8 cellular contexts compared by ENCODE assay signal in the genomic region with DNA sequence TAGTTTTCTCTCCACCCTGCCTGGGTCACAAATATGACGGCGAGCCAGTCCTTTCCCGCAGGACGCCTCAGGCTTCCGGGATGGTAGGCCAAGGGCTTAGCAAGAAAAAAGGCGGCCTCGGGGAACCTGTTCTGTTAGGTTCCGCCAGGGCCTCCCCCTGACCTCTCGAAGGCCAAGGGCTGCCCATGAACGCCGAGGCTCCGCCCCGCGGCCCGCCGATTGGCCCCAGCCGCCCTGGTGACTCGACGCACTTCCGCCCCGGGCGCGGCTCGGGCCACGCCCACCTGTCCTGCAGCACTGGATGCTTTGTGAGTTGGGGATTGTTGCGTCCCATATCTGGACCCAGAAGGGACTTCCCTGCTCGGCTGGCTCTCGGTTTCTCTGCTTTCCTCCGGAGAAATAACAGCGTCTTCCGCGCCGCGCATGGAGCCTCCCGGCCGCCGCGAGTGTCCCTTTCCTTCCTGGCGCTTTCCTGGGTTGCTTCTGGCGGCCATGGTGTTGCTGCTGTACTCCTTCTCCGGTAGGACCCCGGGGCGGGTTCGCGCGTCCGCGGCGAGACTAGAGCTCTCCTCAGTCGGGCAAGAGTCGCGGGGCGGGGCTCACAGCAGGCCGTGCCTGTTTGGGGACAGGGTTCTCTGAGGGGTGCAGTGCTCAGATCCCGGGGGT. TPM values are rescaled to one million over a fixed set of nuclear protein-coding genes. Genes with fewer than 3 reads are reported as not detected.
DNase-seq lines count a peak whose midpoint lies in the region; ATAC-seq and TF ChIP-seq lines count a peak whose summit lies in the region.

A gene (plus strand): TSS at position 265 of the 666 bp plus-strand sequence. CDS start 159 bp downstream, at position 424.

- H3K9ac ChIP-seq in parathyroid adenoma: peak within 1 kb of the TSS; percentile 91

- TF ChIP-seq EP300 in tibial nerve (IDR thresholded peaks at IDR 0.05): peak; percentile 92 to 95

- peak within 1 kb of the TSS; percentile 92 for H3K27ac ChIP-seq in parathyroid adenoma
- peak within 1 kb of the TSS; percentile 54 to 87 (median 82) for H3K27ac ChIP-seq in tibial nerve

- H2AFZ ChIP-seq in parathyroid adenoma: peak within 1 kb of the TSS; percentile 89

- H3K36me3 ChIP-seq in parathyroid adenoma (ENCODE audit: control insufficient read depth, insufficient read depth, low read length) (no peaks in the 10 kb centered on the region), tibial nerve (no peaks in the 10 kb centered on the region)

- DNase-seq in GM12864 (ENCODE audit: low read depth) (peak; percentile 80), NCI-H1417 (lab: John Stamatoyannopoulos, UW) (peak; percentile 88 to 97 (median 96)), SW 1271 (lab: John Stamatoyannopoulos, UW) (peak; percentile 79 to 85), Right ventricle myocardium superior (peak; percentile 98), tibial nerve (ENCODE audit: low spot score in 2 of 2) (peak; percentile 88 to 91)
- DNase-seq in activated naive CD8-positive, alpha-beta T cell treated with anti-CD3 and anti-CD28 coated beads, Interleukin-2, amount 50 U/mL, for 16 hours (ENCODE audit: low read depth, low spot score): peak; percentile 88

- H3K9me3 ChIP-seq in parathyroid adenoma (ENCODE audit: control insufficient read depth, low read length): no peaks in the 10 kb centered on the region
- H3K9me3 ChIP-seq in tibial nerve: no peaks in the 10 kb centered on the region

- peak within 1 kb of the TSS; percentile 84 for H3K4me2 ChIP-seq in parathyroid adenoma (ENCODE audit: low read length)

- H3K27me3 ChIP-seq in parathyroid adenoma (ENCODE audit: control insufficient read depth, insufficient read depth, low read length): no peaks in the 10 kb centered on the region
- no peaks in the 10 kb centered on the region for H3K27me3 ChIP-seq in tibial nerve

- H3K79me2 ChIP-seq in parathyroid adenoma: peaks cover 18% of the 10 kb centered on the region

- H3K4me3 ChIP-seq in GM12864 (ENCODE audit: low read depth, low read length) (peak within 1 kb of the TSS; percentile 99), parathyroid adenoma (ENCODE audit: low read depth, low read length) (peak within 1 kb of the TSS; percentile 95), tibial nerve (peak within 1 kb of the TSS; percentile 61 to 96 (median 70))

- WGBS in tibial nerve, 2 donors: 0 to 1% methylated on average over 38 to 50 of the region's 55 CpGs

- TF ChIP-seq POLR2A in tibial nerve (IDR thresholded peaks at IDR 0.05): peak; percentile 44 to 90

- ATAC-seq in HG02759 (IDR thresholded peaks at IDR 0.05; ENCODE audit: unreplicated experiment) (peak; percentile 95), Right ventricle myocardium superior (ENCODE audit: poor library complexity) (peak; percentile 99)

- peaks cover under 1% of the 10 kb centered on the region for H3K4me1 ChIP-seq in parathyroid adenoma
- H3K4me1 ChIP-seq in tibial nerve: peaks cover 0 to 54% (median 20%) of the 10 kb centered on the region in 4 donors

- no peak for TF ChIP-seq CTCF in GM12864 (IDR thresholded peaks at IDR 0.05; ENCODE audit: low read depth, low read length, missing control alignments)
- TF ChIP-seq CTCF in parathyroid adenoma (IDR thresholded peaks at IDR 0.05): no peak
- peak in 2 of 5 experiments; percentile 46 to 53 for TF ChIP-seq CTCF in tibial nerve (IDR thresholded peaks at IDR 0.05)

- intact Hi-C loops in Right ventricle myocardium superior (cut with DNase I): no loop called here

RNA-seq across cellular contexts. Expression of the gene that starts here (rescaled TPM):
- total RNA-seq in Right ventricle myocardium superior (86.0 TPM), tibial nerve (100 to 1,000 TPM in 3 of 4 donors, 10 to 100 TPM in 1; 95.4 to 154 (median 133) TPM)

Comparison
In these comparisons a context has a peak if more than half of its experiments do, and no peak if none do; other contexts are left out.
1. Peak in every context shown above with its lines: DNase-seq, ATAC-seq, H3K4me3 ChIP-seq and H3K27ac ChIP-seq.